ENCODE assay signal across 8 cellular contexts in the genomic region with DNA sequence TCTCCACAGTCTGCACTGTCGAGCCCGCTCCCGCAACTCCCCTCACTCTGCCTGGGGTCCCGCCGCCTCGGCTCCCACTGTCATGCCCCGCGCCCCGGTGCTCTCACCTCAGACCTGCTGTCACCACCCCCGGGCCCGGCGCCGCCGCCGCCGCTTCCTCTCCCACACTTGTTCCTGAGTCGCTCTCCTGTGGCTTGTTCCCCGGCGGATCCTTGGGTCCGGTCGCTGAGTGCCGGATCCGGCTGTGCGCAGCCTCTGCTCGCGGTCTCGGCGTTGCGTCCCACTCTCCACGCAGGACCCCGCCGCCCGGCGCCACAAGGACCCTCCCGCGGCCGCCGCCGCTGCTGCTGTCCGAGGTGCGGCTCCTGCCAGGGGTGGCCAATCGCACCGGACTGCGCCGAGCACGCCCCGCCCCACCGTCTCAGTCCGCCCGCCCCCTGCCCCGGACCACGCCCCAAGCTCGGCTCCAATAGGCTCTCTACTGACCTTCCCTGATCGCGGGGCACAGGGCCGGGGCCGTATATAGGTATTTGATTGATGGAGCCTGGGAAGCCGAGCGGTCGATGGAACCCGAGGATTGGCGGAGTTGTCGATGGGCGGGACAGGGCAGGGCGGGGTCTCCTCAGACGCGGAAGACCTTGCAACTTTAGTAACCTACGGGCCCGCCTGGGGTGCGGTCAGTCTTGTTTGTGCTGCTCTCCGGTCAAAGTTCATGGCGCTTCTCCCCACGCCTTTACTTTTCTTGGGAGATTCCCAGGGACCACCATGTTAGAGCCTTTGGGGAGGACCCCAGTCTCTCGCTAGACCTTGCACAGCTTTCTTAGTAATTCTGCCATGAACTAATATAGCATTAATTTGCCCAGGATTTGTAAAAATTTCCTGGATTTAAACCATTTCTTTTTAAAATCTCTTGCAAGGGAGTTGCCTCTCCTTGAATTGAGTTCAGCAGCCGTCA. TPM values are rescaled to one million over a fixed set of nuclear protein-coding genes. Genes with fewer than 3 reads are reported as not detected.
DNase-seq lines count a peak whose midpoint lies in the region; ATAC-seq and TF ChIP-seq lines count a peak whose summit lies in the region.

TSS of gene TAOK3 (minus strand) at position 367 of the 955 bp plus-strand sequence. CDS start 117,340 bp downstream, outside the sequence.

- intact Hi-C loops in CD14-positive monocyte (cut with micrococcal nuclease), result loop anchor here (2.0 to 10.0 kb wide), 8 partner anchors 16 to 318 kb away; partner anchors contain the start of gene WSB2 (in 1 of the 2)

- peak within 1 kb of the TSS; percentile 98 for H3K27ac ChIP-seq in liver (ENCODE audit: low read depth in 1 of 2, low read length in 2 of 2)

- no peaks in the 10 kb centered on the region for H3K36me3 ChIP-seq in liver (ENCODE audit: control insufficient read depth in 4 of 4, insufficient read depth in 3 of 4, low read depth in 1 of 4, low read length in 3 of 4)

- H3K36me3 Mint-ChIP-seq in CD14-positive monocyte, result peaks cover 0 to 2% of the 10 kb centered on the region in 2 donors

- peak in 1 of 2 donors; percentile 11 for TF ChIP-seq RAD21 in liver (IDR thresholded peaks at IDR 0.05)

- no peaks in the 10 kb centered on the region for H3K27me3 ChIP-seq in liver (ENCODE audit: control insufficient read depth in 4 of 4, insufficient read depth in 4 of 4, low read length in 3 of 4)

- WGBS in liver, result under 1% methylated on average over 75 of the region's 75 CpGs

- peak within 1 kb of the TSS; percentile 84 to 86 for H3K9ac ChIP-seq in liver (ENCODE audit: low read depth in 1 of 2, low read length in 2 of 2)

- peak within 1 kb of the TSS; percentile 86 to 96 (median 95) for H3K27ac Mint-ChIP-seq in CD14-positive monocyte

- peaks cover 2 to 45% (median 28%) of the 10 kb centered on the region in 4 donors for H3K4me1 ChIP-seq in liver (ENCODE audit: control insufficient read depth in 4 of 4, insufficient read depth in 4 of 4, low read length in 3 of 4)

- peak within 1 kb of the TSS; percentile 72 to 99 (median 87) for H3K4me3 ChIP-seq in liver (ENCODE audit: low read depth in 1 of 3, low read length in 3 of 3)

- peak within 1 kb of the TSS; percentile 98 to 99 for H3K4me3 Mint-ChIP-seq in CD14-positive monocyte

- H3K9me3 ChIP-seq in liver (ENCODE audit: control insufficient read depth in 4 of 4, low read length in 3 of 4), result no peaks in the 10 kb centered on the region

- TF ChIP-seq CTCF in CD14-positive monocyte (IDR thresholded peaks at IDR 0.05), result no peak
- TF ChIP-seq CTCF in liver (IDR thresholded peaks at IDR 0.05; ENCODE audit: low read depth, low read length, missing input control), result no peak

- peak; percentile 99 for DNase-seq in CD14-positive monocyte (ENCODE audit: low spot score)
- peak; percentile 99 for DNase-seq in NCI-H82 (lab: John Stamatoyannopoulos, UW)
- DNase-seq in activated CD4-positive, alpha-beta T cell treated with anti-CD3 and anti-CD28 coated beads, Interleukin-2, amount 50 U/mL, for 48 hours, result peak; percentile 97
- peak; percentile 95 to 99 for DNase-seq in dermis microvascular lymphatic vessel endothelial cell (ENCODE audit: low read depth in 2 of 2)
- DNase-seq in stimulated activated CD4-positive, alpha-beta T cell treated with anti-CD3 and anti-CD28 coated beads, Interleukin-4, amount 100 ng/mL, for 24 hours, result peak; percentile 98

- ATAC-seq in GM19397 (IDR thresholded peaks at IDR 0.05; ENCODE audit: unreplicated experiment), result peak; percentile 75
- ATAC-seq in HG03571 (IDR thresholded peaks at IDR 0.05; ENCODE audit: unreplicated experiment), result peak; percentile 86

- no peaks in the 10 kb centered on the region for H3K27me3 Mint-ChIP-seq in CD14-positive monocyte (ENCODE audit: low read depth in 3 of 3)

- H3K4me1 Mint-ChIP-seq in CD14-positive monocyte, result peaks cover 47% of the 10 kb centered on the region

- peaks cover 0 to 3% (median 0%) of the 10 kb centered on the region in 7 donors for H3K9me3 Mint-ChIP-seq in CD14-positive monocyte

TF ChIP-seq in liver, 16 proteins besides CTCF, POLR2A, EP300 and RAD21:
- TF ChIP-seq FOXA2 (IDR thresholded peaks at IDR 0.05) (no peak), HNF4A (conservative IDR thresholded peaks at IDR 0.05) (peak; percentile 65 to 85), JUND (IDR thresholded peaks at IDR 0.05) (peak in 1 of 2 donors; percentile 24), SP1 (IDR thresholded peaks at IDR 0.05) (peak; percentile 81), RXRA (IDR thresholded peaks at IDR 0.05) (peak; percentile 75 to 77), MAX (IDR thresholded peaks at IDR 0.05) (peak; percentile 59), ATF3 (IDR thresholded peaks at IDR 0.05) (no peak), FOXA1 (IDR thresholded peaks at IDR 0.05) (no peak), NR2F2 (IDR thresholded peaks at IDR 0.05) (peak; percentile 83), EGR1 (IDR thresholded peaks at IDR 0.05; ENCODE audit: low read depth in 2 of 2) (peak; percentile 41 to 62), HNF4G (IDR thresholded peaks at IDR 0.05) (peak; percentile 59), TAF1 (conservative IDR thresholded peaks at IDR 0.05) (peak; percentile 96), GABPA (IDR thresholded peaks at IDR 0.05 in 1 of 2, conservative IDR thresholded peaks at IDR 0.05 in 1 of 2) (peak in 1 of 2 donors; percentile 28), YY1 (IDR thresholded peaks at IDR 0.05) (peak; percentile 66), ZBTB33 (IDR thresholded peaks at IDR 0.05) (no peak)
- TF ChIP-seq, protein P1, sequence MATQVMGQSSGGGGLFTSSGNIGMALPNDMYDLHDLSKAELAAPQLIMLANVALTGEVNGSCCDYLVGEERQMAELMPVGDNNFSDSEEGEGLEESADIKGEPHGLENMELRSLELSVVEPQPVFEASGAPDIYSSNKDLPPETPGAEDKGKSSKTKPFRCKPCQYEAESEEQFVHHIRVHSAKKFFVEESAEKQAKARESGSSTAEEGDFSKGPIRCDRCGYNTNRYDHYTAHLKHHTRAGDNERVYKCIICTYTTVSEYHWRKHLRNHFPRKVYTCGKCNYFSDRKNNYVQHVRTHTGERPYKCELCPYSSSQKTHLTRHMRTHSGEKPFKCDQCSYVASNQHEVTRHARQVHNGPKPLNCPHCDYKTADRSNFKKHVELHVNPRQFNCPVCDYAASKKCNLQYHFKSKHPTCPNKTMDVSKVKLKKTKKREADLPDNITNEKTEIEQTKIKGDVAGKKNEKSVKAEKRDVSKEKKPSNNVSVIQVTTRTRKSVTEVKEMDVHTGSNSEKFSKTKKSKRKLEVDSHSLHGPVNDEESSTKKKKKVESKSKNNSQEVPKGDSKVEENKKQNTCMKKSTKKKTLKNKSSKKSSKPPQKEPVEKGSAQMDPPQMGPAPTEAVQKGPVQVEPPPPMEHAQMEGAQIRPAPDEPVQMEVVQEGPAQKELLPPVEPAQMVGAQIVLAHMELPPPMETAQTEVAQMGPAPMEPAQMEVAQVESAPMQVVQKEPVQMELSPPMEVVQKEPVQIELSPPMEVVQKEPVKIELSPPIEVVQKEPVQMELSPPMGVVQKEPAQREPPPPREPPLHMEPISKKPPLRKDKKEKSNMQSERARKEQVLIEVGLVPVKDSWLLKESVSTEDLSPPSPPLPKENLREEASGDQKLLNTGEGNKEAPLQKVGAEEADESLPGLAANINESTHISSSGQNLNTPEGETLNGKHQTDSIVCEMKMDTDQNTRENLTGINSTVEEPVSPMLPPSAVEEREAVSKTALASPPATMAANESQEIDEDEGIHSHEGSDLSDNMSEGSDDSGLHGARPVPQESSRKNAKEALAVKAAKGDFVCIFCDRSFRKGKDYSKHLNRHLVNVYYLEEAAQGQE (IDR thresholded peaks at IDR 0.05), result peak; percentile 94

RNA-seq across cellular contexts. Expression of gene TAOK3, which starts in this region (rescaled TPM):
- polyA plus RNA-seq in CD14-positive monocyte, result 10 to 100 TPM; 19.7 to 58.3 TPM
- 15.3 and 16.7 TPM in 2 replicates for total RNA-seq in dermis microvascular lymphatic vessel endothelial cell
- total RNA-seq in liver, result 10 to 100 TPM; 13.6 to 28.6 TPM
- polyA plus RNA-seq in liver, result 10 to 100 TPM in 1 of 2 donors, 1 to 10 TPM in 1; 6.7 to 25.3 TPM

Comparison
In these comparisons a context has a peak if more than half of its experiments do, and no peak if none do; other contexts are left out.
1. Peak in every context shown above with its lines: DNase-seq, ATAC-seq, H3K4me3 ChIP-seq and H3K27ac ChIP-seq.